ENCODE assay signal across 31 cellular contexts in genomic region chr10:72389022-72389421, GRCh38.
"Had no signal": no experiment of that assay in that cellular context is flagged by ENCODE, and none has a peak within 500 bp of the region (broad histone marks: within the 10 kb centered on the region; RNA-seq: fewer than 3 reads in every experiment).

No MANE protein-coding gene starts in this region.

- ATAC-seq: natural killer cell treated with Interleukin-12 subunit alpha and Interleukin-12 subunit beta and Interleukin-15 and Interleukin-18, amount 100 ng/mL, for 72 hours; psoas muscle; right cardiac atrium; sciatic nerve; stimulated activated naive B cell treated with anti-CD40 and anti-IgM and Interleukin-4, amounts not matched to agents 10 μg/mL and 1 μg/mL and 100 μg/mL, for 72 hours had no signal

- FAIRE-seq: urothelium cell line had no signal

- H3K36me3 Mint-ChIP-seq: natural killer cell treated with Interleukin-12 subunit alpha and Interleukin-12 subunit beta and Interleukin-15 and Interleukin-18, amount 100 ng/mL, for 72 hours had no signal

- H3K4me1 ChIP-seq: parathyroid adenoma, psoas muscle, stomach, upper lobe of left lung, vagina had no signal

- H3K27ac ChIP-seq: neural progenitor cell, ovary, parathyroid adenoma, psoas muscle, skin epidermis, spleen, stomach, thoracic aorta, thyroid gland, tibial nerve, upper lobe of left lung, vagina had no signal

- H3K4me2 ChIP-seq: neural progenitor cell, smooth muscle cell had no signal

- H3K79me2 ChIP-seq: parathyroid adenoma had no signal

- H3K9me3 Mint-ChIP-seq: naive B cell; naive thymus-derived CD8-positive, alpha-beta T cell; natural killer cell treated with Interleukin-12 subunit alpha and Interleukin-12 subunit beta and Interleukin-15 and Interleukin-18, amount 100 ng/mL, for 72 hours; neural progenitor cell; stimulated activated naive B cell treated with anti-CD40 and anti-IgM and Interleukin-4, amounts not matched to agents 10 μg/mL and 1 μg/mL and 100 μg/mL, for 72 hours; stimulated activated naive CD8-positive, alpha-beta T cell treated with anti-CD3 and anti-CD28 coated beads, Interleukin-15, Interleukin-2, amounts not matched to agents 100 ng/mL and 50 ng/mL, for 24 hours had no signal

- H3K4me3 ChIP-seq: neural progenitor cell, ovary, psoas muscle, skin epidermis, smooth muscle cell, spleen, stomach, thoracic aorta, thyroid gland, tibial nerve, upper lobe of left lung, vagina had no signal

- H3K27me3 ChIP-seq: neural progenitor cell, ovary, spleen, stomach, thyroid gland, tibial nerve, upper lobe of left lung, vagina had no signal

- H2AFZ ChIP-seq: neural progenitor cell, parathyroid adenoma had no signal

- H3K27ac Mint-ChIP-seq: naive B cell; natural killer cell treated with Interleukin-12 subunit alpha and Interleukin-12 subunit beta and Interleukin-15 and Interleukin-18, amount 100 ng/mL, for 72 hours; neural progenitor cell; progenitor cell of endocrine pancreas; stimulated activated naive B cell treated with anti-CD40 and anti-IgM and Interleukin-4, amounts not matched to agents 10 μg/mL and 1 μg/mL and 100 μg/mL, for 72 hours; stimulated activated naive CD8-positive, alpha-beta T cell treated with anti-CD3 and anti-CD28 coated beads, Interleukin-15, Interleukin-2, amounts not matched to agents 100 ng/mL and 50 ng/mL, for 24 hours had no signal

- H3K4me3 Mint-ChIP-seq: naive B cell; natural killer cell treated with Interleukin-12 subunit alpha and Interleukin-12 subunit beta and Interleukin-15 and Interleukin-18, amount 100 ng/mL, for 72 hours; neural progenitor cell; stimulated activated naive B cell treated with anti-CD40 and anti-IgM and Interleukin-4, amounts not matched to agents 10 μg/mL and 1 μg/mL and 100 μg/mL, for 72 hours; stimulated activated naive CD8-positive, alpha-beta T cell treated with anti-CD3 and anti-CD28 coated beads, Interleukin-15, Interleukin-2, amounts not matched to agents 100 ng/mL and 50 ng/mL, for 24 hours had no signal

- H3K36me3 ChIP-seq: neural progenitor cell, ovary, thoracic aorta, thyroid gland, upper lobe of left lung, vagina had no signal

- H3K9ac ChIP-seq: neural progenitor cell, parathyroid adenoma had no signal

- H3K27me3 Mint-ChIP-seq: naive B cell; naive thymus-derived CD8-positive, alpha-beta T cell; natural killer cell treated with Interleukin-12 subunit alpha and Interleukin-12 subunit beta and Interleukin-15 and Interleukin-18, amount 100 ng/mL, for 72 hours; progenitor cell of endocrine pancreas; stimulated activated naive B cell treated with anti-CD40 and anti-IgM and Interleukin-4, amounts not matched to agents 10 μg/mL and 1 μg/mL and 100 μg/mL, for 72 hours; stimulated activated naive CD8-positive, alpha-beta T cell treated with anti-CD3 and anti-CD28 coated beads, Interleukin-15, Interleukin-2, amounts not matched to agents 100 ng/mL and 50 ng/mL, for 24 hours had no signal

- DNase-seq: naive B cell; naive thymus-derived CD8-positive, alpha-beta T cell; occipital lobe; ovary; posterior cingulate gyrus; psoas muscle; right cardiac atrium; spleen; stimulated activated CD4-positive, alpha-beta T cell treated with anti-CD3 and anti-CD28 coated beads, Interleukin-12 subunit alpha, Interleukin-12 subunit beta, amount 100 ng/mL, for 4 hours; stimulated activated CD4-positive, alpha-beta T cell treated with anti-CD3 and anti-CD28 coated beads, Interleukin-1b, Interleukin-23, amount 100 ng/mL, for 48 hours; stimulated activated CD4-positive, alpha-beta T cell treated with anti-CD3 and anti-CD28 coated beads, Interleukin-4, amount 100 ng/mL, for 1 hour; stimulated activated CD4-positive, alpha-beta T cell treated with anti-CD3 and anti-CD28 coated beads, Interleukin-4, amount 100 ng/mL, for 4 hours; stimulated activated CD8-positive, alpha-beta memory T cell treated with anti-CD3 and anti-CD28 coated beads, Interleukin-4, amount 100 ng/mL, for 48 hours; stimulated activated naive B cell treated with anti-CD40 and anti-IgM and Interleukin-4, amounts not matched to agents 10 μg/mL and 1 μg/mL and 100 μg/mL, for 72 hours; stimulated activated naive CD4-positive, alpha-beta T cell treated with Interleukin-2 at 50 U/mL for 16 hours; stomach; thyroid gland; trophoblast cell; upper lobe of left lung had no signal

- H3K9me3 ChIP-seq: ovary, psoas muscle, spleen, stomach, thoracic aorta, thyroid gland, tibial nerve, upper lobe of left lung, vagina had no signal
